Comparison of ENCODE assay signal across 8 cellular contexts in genomic region chr11:33869511-33870422, GRCh38. TPM values are rescaled to one million over a fixed set of nuclear protein-coding genes. Genes with fewer than 3 reads are reported as not detected.
DNase-seq lines count a peak whose midpoint lies in the region; ATAC-seq lines count a peak whose summit lies in the region.

No MANE protein-coding gene starts in this region.

- H3K36me3 Mint-ChIP-seq in activated CD8-positive, alpha-beta memory T cell treated with anti-CD3 and anti-CD28 coated beads, Interleukin-2, amount 10 ng/mL, durations not matched to agents 7 days and 5 days, result no peaks in the 10 kb centered on the region
- H3K36me3 Mint-ChIP-seq in central memory CD8-positive, alpha-beta T cell (ENCODE audit: insufficient read depth), result peaks cover 6% of the 10 kb centered on the region

- CTCF ChIA-PET in activated CD8-positive, alpha-beta memory T cell treated with anti-CD3 and anti-CD28 coated beads, Interleukin-2, amount 10 ng/mL, durations not matched to agents 7 days and 5 days (lab: Charles Lee), result interaction anchor here (0.6 to 1.6 kb wide), 4 partner anchors 12 to 1394 kb away, joined by 3 to 4 read pairs (median 4); no protein-coding TSS in a partner anchor

- peak overlapping the region; percentile 64 for H3K4me3 Mint-ChIP-seq in activated CD8-positive, alpha-beta memory T cell treated with anti-CD3 and anti-CD28 coated beads, Interleukin-2, amount 10 ng/mL, durations not matched to agents 7 days and 5 days
- H3K4me3 Mint-ChIP-seq in central memory CD8-positive, alpha-beta T cell, result peak overlapping the region; percentile 84

- peaks cover 10% of the 10 kb centered on the region for H3K4me1 Mint-ChIP-seq in activated CD8-positive, alpha-beta memory T cell treated with anti-CD3 and anti-CD28 coated beads, Interleukin-2, amount 10 ng/mL, durations not matched to agents 7 days and 5 days
- H3K4me1 Mint-ChIP-seq in central memory CD8-positive, alpha-beta T cell, result peaks cover 7% of the 10 kb centered on the region

- peak; percentile 63 for ATAC-seq in activated CD8-positive, alpha-beta memory T cell treated with anti-CD3 and anti-CD28 coated beads, Interleukin-2, amount 10 ng/mL, durations not matched to agents 7 days and 5 days
- ATAC-seq in HG03442 (IDR thresholded peaks at IDR 0.05; ENCODE audit: unreplicated experiment) (peak; percentile 38), GM18861 (IDR thresholded peaks at IDR 0.05; ENCODE audit: unreplicated experiment) (no peak)
- ATAC-seq in central memory CD8-positive, alpha-beta T cell (replicated peaks; ENCODE audit: extremely low read depth, poor library complexity, severe bottlenecking), result peak; percentile 45

- no peaks in the 10 kb centered on the region for H3K9me3 Mint-ChIP-seq in activated CD8-positive, alpha-beta memory T cell treated with anti-CD3 and anti-CD28 coated beads, Interleukin-2, amount 10 ng/mL, durations not matched to agents 7 days and 5 days (ENCODE audit: low read depth)
- H3K9me3 Mint-ChIP-seq in central memory CD8-positive, alpha-beta T cell, result no peaks in the 10 kb centered on the region

- peaks cover 80% of the 10 kb centered on the region for H3K27me3 Mint-ChIP-seq in activated CD8-positive, alpha-beta memory T cell treated with anti-CD3 and anti-CD28 coated beads, Interleukin-2, amount 10 ng/mL, durations not matched to agents 7 days and 5 days
- peaks cover 82% of the 10 kb centered on the region for H3K27me3 Mint-ChIP-seq in central memory CD8-positive, alpha-beta T cell

- DNase-seq in activated CD8-positive, alpha-beta memory T cell treated with anti-CD3 and anti-CD28 coated beads, Interleukin-2, amount 10 ng/mL, durations not matched to agents 7 days and 5 days, result no peak
- DNase-seq in activated CD8-positive, alpha-beta memory T cell treated with anti-CD3 and anti-CD28 coated beads, Interleukin-2, amount 50 U/mL, for 48 hours, result no peak
- DNase-seq in OCI-M1 (lab: John Stamatoyannopoulos, UW) (peak; percentile 73), kidney tubule cell (ENCODE audit: low spot score) (peak; percentile 43)
- DNase-seq in central memory CD8-positive, alpha-beta T cell (ENCODE audit: low spot score in 2 of 2), result no peak
- DNase-seq in stimulated activated CD4-positive, alpha-beta T cell treated with anti-CD3 and anti-CD28 coated beads, Interleukin-4, amount 100 ng/mL, for 1 hour, result peak; percentile 18

- H3K27ac Mint-ChIP-seq in activated CD8-positive, alpha-beta memory T cell treated with anti-CD3 and anti-CD28 coated beads, Interleukin-2, amount 10 ng/mL, durations not matched to agents 7 days and 5 days, result no peak overlapping the region
- no peak overlapping the region for H3K27ac Mint-ChIP-seq in central memory CD8-positive, alpha-beta T cell (ENCODE audit: low read depth)

RNA-seq across cellular contexts. Expression of gene LMO2, which starts 22.1 kb away (rescaled TPM):
- not detected for total RNA-seq in activated CD8-positive, alpha-beta memory T cell treated with anti-CD3 and anti-CD28 coated beads, Interleukin-2, amount 10 ng/mL, durations not matched to agents 7 days and 5 days

Comparison
In these comparisons a context has a peak if more than half of its experiments do, and no peak if none do; other contexts are left out.
1. DNase-seq: peak in OCI-M1 (single experiment), kidney tubule cell (single experiment) and stimulated activated CD4-positive, alpha-beta T cell treated with anti-CD3 and anti-CD28 coated beads, Interleukin-4, amount 100 ng/mL, for 1 hour (single experiment); none in activated CD8-positive, alpha-beta memory T cell treated with anti-CD3 and anti-CD28 coated beads, Interleukin-2, amount 10 ng/mL, durations not matched to agents 7 days and 5 days (single experiment), activated CD8-positive, alpha-beta memory T cell treated with anti-CD3 and anti-CD28 coated beads, Interleukin-2, amount 50 U/mL, for 48 hours (single experiment) and central memory CD8-positive, alpha-beta T cell (0 of 2).